ENCODE assay signal across 1 cellular context in genomic region chr12:25884920-25885234, GRCh38.
TF ChIP-seq lines count a peak whose summit lies in the region.

No MANE protein-coding gene starts in this region.

TF ChIP-seq in H1, 55 proteins besides CTCF, POLR2A, EP300 and RAD21:
- TF ChIP-seq RBBP5 (IDR thresholded peaks at IDR 0.05; ENCODE audit: borderline replicate concordance, low read depth, low read length) (no peak), RFX5 (IDR thresholded peaks at IDR 0.05; ENCODE audit: borderline replicate concordance, low read depth, low read length) (no peak), E2F6 (IDR thresholded peaks at IDR 0.05) (no peak), SIX5 (IDR thresholded peaks at IDR 0.05; ENCODE audit: low read depth, low read length) (no peak), CEBPB (IDR thresholded peaks at IDR 0.05; ENCODE audit: low read depth, low read length) (no peak), TAF7 (optimal IDR thresholded peaks at IDR 0.05; ENCODE audit: borderline replicate concordance, low read depth, low read length) (no peak), SRF (IDR thresholded peaks at IDR 0.05; ENCODE audit: low read depth, low read length) (no peak)
- TF ChIP-seq, protein P1, sequence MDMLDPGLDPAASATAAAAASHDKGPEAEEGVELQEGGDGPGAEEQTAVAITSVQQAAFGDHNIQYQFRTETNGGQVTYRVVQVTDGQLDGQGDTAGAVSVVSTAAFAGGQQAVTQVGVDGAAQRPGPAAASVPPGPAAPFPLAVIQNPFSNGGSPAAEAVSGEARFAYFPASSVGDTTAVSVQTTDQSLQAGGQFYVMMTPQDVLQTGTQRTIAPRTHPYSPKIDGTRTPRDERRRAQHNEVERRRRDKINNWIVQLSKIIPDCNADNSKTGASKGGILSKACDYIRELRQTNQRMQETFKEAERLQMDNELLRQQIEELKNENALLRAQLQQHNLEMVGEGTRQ (IDR thresholded peaks at IDR 0.05; ENCODE audit: low read length): no peak
